17 cellular contexts compared by ENCODE assay signal in the genomic region with DNA sequence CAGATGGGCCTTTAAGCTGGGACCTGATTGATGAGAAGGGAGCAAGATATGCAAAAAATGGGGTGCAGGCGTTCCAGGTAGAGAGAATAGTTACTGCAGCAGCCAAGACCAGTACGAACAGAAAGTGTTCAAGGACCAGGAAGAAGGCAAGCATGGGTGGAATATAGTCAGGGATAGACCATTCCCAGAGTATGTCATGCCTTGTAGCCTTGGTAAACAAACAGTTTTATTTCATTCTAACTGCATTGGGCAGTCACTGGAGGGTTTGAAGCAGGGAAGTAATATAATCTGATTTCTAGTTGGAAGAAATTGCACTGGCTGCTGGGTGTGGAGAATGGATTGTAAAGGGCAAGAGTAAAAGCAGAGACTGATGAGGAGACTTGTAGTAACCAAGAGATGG. TPM values are rescaled to one million over a fixed set of nuclear protein-coding genes. Genes with fewer than 3 reads are reported as not detected.
DNase-seq lines count a peak whose midpoint lies in the region; ATAC-seq lines count a peak whose summit lies in the region.
"Had no signal": no experiment of that assay in that cellular context is flagged by ENCODE, and none has a peak within 500 bp of the region (broad histone marks: within the 10 kb centered on the region; RNA-seq: fewer than 3 reads in every experiment).

No MANE protein-coding gene starts in this region.

- peak overlapping the region; percentile 71 for H3K27ac Mint-ChIP-seq in T-helper 1 cell treated with Interleukin-12 subunit alpha and Interleukin-12 subunit beta and Interleukin-4 antibody, amounts not matched to agents 30 μg/mL and 1 μg/mL, for 36 hours
- peak overlapping the region; percentile 72 for H3K27ac Mint-ChIP-seq in activated CD8-positive, alpha-beta memory T cell treated with anti-CD3 and anti-CD28 coated beads, Interleukin-2, amount 10 ng/mL, durations not matched to agents 7 days and 5 days

- peak overlapping the region; percentile 5 for H3K4me3 Mint-ChIP-seq in T-helper 1 cell treated with Interleukin-12 subunit alpha and Interleukin-12 subunit beta and Interleukin-4 antibody, amounts not matched to agents 30 μg/mL and 1 μg/mL, for 36 hours
- no peak overlapping the region for H3K4me3 Mint-ChIP-seq in activated CD8-positive, alpha-beta memory T cell treated with anti-CD3 and anti-CD28 coated beads, Interleukin-2, amount 10 ng/mL, durations not matched to agents 7 days and 5 days
- H3K4me3 Mint-ChIP-seq: CD8-positive, alpha-beta memory T cell had no signal

- H3K27me3 Mint-ChIP-seq in T-helper 1 cell treated with Interleukin-12 subunit alpha and Interleukin-12 subunit beta and Interleukin-4 antibody, amounts not matched to agents 30 μg/mL and 1 μg/mL, for 36 hours (ENCODE audit: low read depth) = no peaks in the 10 kb centered on the region
- no peaks in the 10 kb centered on the region for H3K27me3 Mint-ChIP-seq in activated CD8-positive, alpha-beta memory T cell treated with anti-CD3 and anti-CD28 coated beads, Interleukin-2, amount 10 ng/mL, durations not matched to agents 7 days and 5 days
- H3K27me3 Mint-ChIP-seq: CD8-positive, alpha-beta memory T cell had no signal

- no peak for ATAC-seq in activated CD8-positive, alpha-beta memory T cell treated with anti-CD3 and anti-CD28 coated beads, Interleukin-2, amount 10 ng/mL, durations not matched to agents 7 days and 5 days
- ATAC-seq in HG02763 (IDR thresholded peaks at IDR 0.05; ENCODE audit: unreplicated experiment) (no peak), HG03139 (IDR thresholded peaks at IDR 0.05; ENCODE audit: unreplicated experiment) (no peak)
- ATAC-seq: HCT116 had no signal

- peaks cover 45% of the 10 kb centered on the region for H3K36me3 Mint-ChIP-seq in T-helper 1 cell treated with Interleukin-12 subunit alpha and Interleukin-12 subunit beta and Interleukin-4 antibody, amounts not matched to agents 30 μg/mL and 1 μg/mL, for 36 hours (ENCODE audit: low read depth)
- H3K36me3 Mint-ChIP-seq in activated CD8-positive, alpha-beta memory T cell treated with anti-CD3 and anti-CD28 coated beads, Interleukin-2, amount 10 ng/mL, durations not matched to agents 7 days and 5 days = peaks cover 62% of the 10 kb centered on the region

- DNase-seq in T-helper 1 cell (no peak), left kidney (ENCODE audit: low read depth, low spot score) (peak; percentile 8)
- DNase-seq in activated CD8-positive, alpha-beta memory T cell treated with anti-CD3 and anti-CD28 coated beads, Interleukin-2, amount 10 ng/mL, durations not matched to agents 7 days and 5 days = no peak
- no peak for DNase-seq in activated CD8-positive, alpha-beta memory T cell treated with anti-CD3 and anti-CD28 coated beads, Interleukin-2, amount 50 U/mL, for 48 hours
- DNase-seq: AML-193; Caco-2; CD8-positive, alpha-beta memory T cell; DND-41; GDM1; GM23248; IMR-90 had no signal

- no peaks in the 10 kb centered on the region for H3K9me3 Mint-ChIP-seq in T-helper 1 cell treated with Interleukin-12 subunit alpha and Interleukin-12 subunit beta and Interleukin-4 antibody, amounts not matched to agents 30 μg/mL and 1 μg/mL, for 36 hours
- no peaks in the 10 kb centered on the region for H3K9me3 Mint-ChIP-seq in activated CD8-positive, alpha-beta memory T cell treated with anti-CD3 and anti-CD28 coated beads, Interleukin-2, amount 10 ng/mL, durations not matched to agents 7 days and 5 days (ENCODE audit: low read depth)
- H3K9me3 Mint-ChIP-seq: CD8-positive, alpha-beta memory T cell had no signal

- peaks cover 51% of the 10 kb centered on the region for H3K4me1 Mint-ChIP-seq in T-helper 1 cell treated with Interleukin-12 subunit alpha and Interleukin-12 subunit beta and Interleukin-4 antibody, amounts not matched to agents 30 μg/mL and 1 μg/mL, for 36 hours (ENCODE audit: low read depth)
- H3K4me1 Mint-ChIP-seq in activated CD8-positive, alpha-beta memory T cell treated with anti-CD3 and anti-CD28 coated beads, Interleukin-2, amount 10 ng/mL, durations not matched to agents 7 days and 5 days = peaks cover 59% of the 10 kb centered on the region

- CTCF ChIA-PET in activated CD8-positive, alpha-beta memory T cell treated with anti-CD3 and anti-CD28 coated beads, Interleukin-2, amount 10 ng/mL, durations not matched to agents 7 days and 5 days (lab: Charles Lee) = interaction anchor here (2.3 kb wide), 1 partner anchor 101 kb away, joined by 8 read pairs; no protein-coding TSS in a partner anchor

RNA-seq across cellular contexts. Expression of a gene that starts 30.5 kb away (rescaled TPM):
- total RNA-seq in activated CD8-positive, alpha-beta memory T cell treated with anti-CD3 and anti-CD28 coated beads, Interleukin-2, amount 10 ng/mL, durations not matched to agents 7 days and 5 days = 100 to 1,000 TPM in 1 of 2 experiments, 1 to 10 TPM in 1; 4.8 to 119 TPM
- total RNA-seq: A673, Caco-2, GM23248, HT-29, IMR-90 had no signal

RNA-seq across cellular contexts. Expression of a gene that starts 46.3 kb away (rescaled TPM):
- 1 to 10 TPM in 1 of 2 experiments, under 1 TPM in 1; 0.53 to 2.5 TPM for total RNA-seq in activated CD8-positive, alpha-beta memory T cell treated with anti-CD3 and anti-CD28 coated beads, Interleukin-2, amount 10 ng/mL, durations not matched to agents 7 days and 5 days
- total RNA-seq: A673, Caco-2, GM23248, HT-29, IMR-90 had no signal
